ENCODE assay signal across 8 cellular contexts in the genomic region with DNA sequence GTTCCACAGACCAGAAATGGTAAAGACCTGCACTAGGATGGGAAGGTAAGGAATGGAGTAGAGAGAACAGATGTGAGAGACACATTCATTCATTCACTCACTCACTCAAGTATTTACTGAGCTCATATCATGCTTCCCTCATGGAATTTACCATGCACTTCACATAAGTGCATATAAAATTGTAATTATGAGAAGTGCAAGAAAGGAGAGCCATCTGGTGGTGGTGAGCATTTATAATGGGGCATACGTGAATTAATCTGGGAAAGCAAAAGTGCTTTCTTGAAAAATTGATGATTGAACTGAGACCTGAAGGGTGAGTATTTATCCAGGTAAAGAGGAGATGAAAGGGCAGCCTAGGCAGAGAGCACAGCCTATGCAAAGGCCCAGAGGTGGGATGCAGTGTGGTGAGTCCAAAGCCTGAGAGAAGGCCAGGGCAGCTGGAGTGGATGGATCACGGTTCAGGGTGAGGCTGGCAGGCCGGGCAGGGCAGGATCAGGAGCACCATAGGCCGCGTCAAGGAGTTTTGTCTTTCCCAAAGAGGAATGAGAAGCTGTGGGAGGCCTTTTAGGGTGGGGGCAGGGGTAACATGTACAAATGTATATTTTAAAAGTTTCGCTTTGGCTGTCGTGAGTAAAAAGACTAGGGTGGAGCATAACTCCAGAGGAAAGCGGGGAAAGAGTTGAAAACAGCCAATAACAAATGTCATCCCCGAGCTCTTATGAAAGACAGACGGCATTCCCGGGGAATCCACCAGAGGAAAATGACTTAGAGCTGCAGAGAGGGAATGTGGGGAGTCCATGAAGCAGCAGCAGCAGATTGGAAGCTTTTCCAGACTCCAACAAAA.
A peak's percentile ranks its signal among the peaks of the same experiment; 100 is the strongest.
DNase-seq lines count a peak whose midpoint lies in the region; ATAC-seq and TF ChIP-seq lines count a peak whose summit lies in the region.
"Not testable (repeated sequence)": the region's sequence is repeated elsewhere in the genome, so short reads cannot be mapped to it uniquely, and the experiment has no call there.

No MANE protein-coding gene starts in this region.

- peak; percentile 25 to 46 for ATAC-seq in lower lobe of right lung

- 74 to 82% (median 78%) methylated on average over 11 of the region's 11 CpGs for WGBS in spleen, 5 donors

- intact Hi-C loops in lower lobe of right lung (cut with DNase I); spleen (cut with DNase I; ENCODE audit: low total_unique reads): not testable (repeated sequence)

- not testable (repeated sequence) for H3K36me3 ChIP-seq in lower lobe of right lung, spleen

- H3K27me3 ChIP-seq in lower lobe of right lung (ENCODE audit: low read depth) (peaks cover 14% of the 10 kb centered on the region), spleen (replicated peaks in 1 of 7) (peaks cover 0 to 19% (median 0%) of the 10 kb centered on the region in 7 donors)

- H3K27ac ChIP-seq in lower lobe of right lung, result not testable (repeated sequence)
- H3K27ac ChIP-seq in spleen, result peak overlapping the region in 6 of 8 donors; percentile 47 to 69 (median 62)

- not testable (repeated sequence) for TF ChIP-seq POLR2A in spleen (IDR thresholded peaks at IDR 0.05)

- TF ChIP-seq CTCF in AG09309 (IDR thresholded peaks at IDR 0.05; ENCODE audit: control insufficient read depth, insufficient read depth, low read depth, low read length, missing control alignments) (peak; percentile 23), GM10266 (IDR thresholded peaks at IDR 0.05; ENCODE audit: control insufficient read depth, insufficient read depth, low read depth, missing control alignments) (peak; percentile 10), fibroblast of mammary gland (conservative IDR thresholded peaks at IDR 0.05; ENCODE audit: control insufficient read depth, insufficient read depth, low read depth, low read length) (peak; percentile 31)
- not testable (repeated sequence) for TF ChIP-seq CTCF in lower lobe of right lung (IDR thresholded peaks at IDR 0.05); spleen (IDR thresholded peaks at IDR 0.05 in 8 of 11, conservative IDR thresholded peaks at IDR 0.05 in 3 of 11)

- not testable (repeated sequence) for H3K9me3 ChIP-seq in lower lobe of right lung, spleen

- peaks cover 24% of the 10 kb centered on the region for H3K4me1 ChIP-seq in lower lobe of right lung
- H3K4me1 ChIP-seq in spleen, result peaks cover 18 to 66% (median 30%) of the 10 kb centered on the region in 6 donors

- H3K4me3 ChIP-seq in AG09309 (ENCODE audit: control insufficient read depth, low read depth, low read length); fibroblast of mammary gland (ENCODE audit: control insufficient read depth, low read depth, low read length); lower lobe of right lung; spleen: not testable (repeated sequence)

- DNase-seq in AG09309 (ENCODE audit: low read depth); GM10266 (ENCODE audit: extremely low spot score); lower lobe of right lung: not testable (repeated sequence)
- DNase-seq in MV-4-11 (lab: John Stamatoyannopoulos, UW), result peak; percentile 40
- DNase-seq in OCI-M1 (lab: John Stamatoyannopoulos, UW), result peak; percentile 53
- DNase-seq in amniotic epithelial cell (ENCODE audit: low read depth), result peak; percentile 14
- DNase-seq in fibroblast of mammary gland (ENCODE audit: low read depth), result peak; percentile 19
- DNase-seq in spleen, result peak; percentile 60
